ENCODE assay signal across 11 cellular contexts in the genomic region with DNA sequence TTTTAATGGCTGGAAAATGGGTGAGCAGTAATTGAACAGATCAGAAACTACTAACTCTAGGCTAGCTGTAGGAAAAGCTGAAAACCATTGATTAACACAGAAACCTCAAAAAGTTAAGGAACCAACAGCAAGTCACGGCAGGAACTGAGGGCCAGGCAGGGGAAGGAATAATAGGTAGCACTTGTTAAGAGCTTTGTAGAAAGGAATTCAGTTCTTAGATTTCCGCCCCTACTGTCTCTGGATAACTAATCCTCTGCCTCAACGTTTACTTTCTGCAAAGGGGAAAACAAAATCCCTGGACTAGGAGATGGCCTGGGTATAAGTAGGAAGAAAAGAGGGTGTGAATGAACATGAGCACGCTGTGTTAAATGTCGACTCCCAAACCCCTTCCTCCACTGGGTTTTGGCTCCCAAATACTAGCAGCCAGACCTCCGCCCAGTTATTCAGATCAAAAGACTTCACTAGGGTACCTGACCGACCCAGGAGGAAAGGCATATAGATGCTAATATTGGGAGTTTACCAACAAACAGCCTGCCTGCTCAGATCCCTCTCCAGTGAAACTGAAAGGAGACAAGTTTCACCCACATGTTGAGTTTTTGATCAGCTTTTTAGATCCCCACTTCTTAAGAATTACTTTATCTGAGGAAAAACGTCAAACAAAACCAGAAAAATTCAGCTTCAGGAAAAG. TPM values are rescaled to one million over a fixed set of nuclear protein-coding genes. Genes with fewer than 3 reads are reported as not detected.
DNase-seq lines count a peak whose midpoint lies in the region; ATAC-seq and TF ChIP-seq lines count a peak whose summit lies in the region.
"Had no signal": no experiment of that assay in that cellular context is flagged by ENCODE, and none has a peak within 500 bp of the region (broad histone marks: within the 10 kb centered on the region; RNA-seq: fewer than 3 reads in every experiment).

No MANE protein-coding gene starts in this region.

- DNase-seq in GM10266 (ENCODE audit: extremely low spot score) = peak; percentile 23
- no peak for DNase-seq in WERI-Rb-1
- DNase-seq in iPS-NIHi7 (ENCODE audit: extremely low spot score) = peak; percentile 53
- DNase-seq in D341Med (ENCODE audit: low spot score) = no peak
- DNase-seq in globus pallidus (ENCODE audit: low spot score) = no peak
- no peak for DNase-seq in left colon
- DNase-seq: kidney glomerular epithelial cell; NCI-H1105 treated with DMSO at 0.1 percent for 48 hours; stimulated activated CD4-positive, alpha-beta T cell treated with anti-CD3 and anti-CD28 coated beads, Interleukin-4, amount 100 ng/mL, for 4 hours had no signal

- H3K9me3 ChIP-seq in WERI-Rb-1 (ENCODE audit: severe bottlenecking) = no peaks in the 10 kb centered on the region

- no peaks in the 10 kb centered on the region for H3K27me3 ChIP-seq in WERI-Rb-1 (ENCODE audit: insufficient read depth, low read depth, severe bottlenecking)

- 0 out of 2 replicates have a peak overlapping the region, but pooled peaks have one; percentile 8 for H3K27ac ChIP-seq in WERI-Rb-1

- intact Hi-C loops in left colon (cut with DNase I, micrococcal nuclease) = no loop called here

- peaks cover 3% of the 10 kb centered on the region; the same call in 1 of the 2 replicates for H3K36me3 ChIP-seq in WERI-Rb-1

- no peak overlapping the region for H3K4me3 ChIP-seq in WERI-Rb-1 (ENCODE audit: low read depth, low read length)

- peak; percentile 71 for ATAC-seq in GM21515 (IDR thresholded peaks at IDR 0.05; ENCODE audit: unreplicated experiment)
- ATAC-seq in SK-N-SH treated with all-trans-retinoic acid at 6 μM for 48 hours = no peak
- ATAC-seq in left colon = no peak

- TF ChIP-seq CTCF in GM10266 (IDR thresholded peaks at IDR 0.05; ENCODE audit: control insufficient read depth, insufficient read depth, low read depth, missing control alignments) (no peak), WERI-Rb-1 (IDR thresholded peaks at IDR 0.05; ENCODE audit: low read depth, low read length) (no peak)

TF ChIP-seq in SK-N-SH treated with all-trans-retinoic acid at 6 μM for 48 hours, 23 proteins besides CTCF, POLR2A, EP300 and RAD21:
- TF ChIP-seq OSR1 (CRISPR knock-in tag; IDR thresholded peaks at IDR 0.05) (no peak), CSDC2 (CRISPR knock-in tag; IDR thresholded peaks at IDR 0.05) (no peak), CSRNP3 (CRISPR knock-in tag; IDR thresholded peaks at IDR 0.05) (no peak)

RNA-seq across cellular contexts. Expression of gene SMAD2, which starts 12.4 kb away (rescaled TPM):
- total RNA-seq in left colon = 100 to 1,000 TPM; 118 to 123 TPM

Comparison
In these comparisons a context has a peak if more than half of its experiments do, and no peak if none do; other contexts are left out.
1. DNase-seq: peak in GM10266 (single experiment) and iPS-NIHi7 (single experiment); none in WERI-Rb-1 (single experiment), D341Med (single experiment), globus pallidus (single experiment) and left colon (0 of 2).